Comparison of ENCODE assay signal across 10 cellular contexts in genomic region chr12:54006700-54007220, GRCh38. TPM values are rescaled to one million over a fixed set of nuclear protein-coding genes. Genes with fewer than 3 reads are reported as not detected.
DNase-seq lines count a peak whose midpoint lies in the region; ATAC-seq and TF ChIP-seq lines count a peak whose summit lies in the region.
"Had no signal": no experiment of that assay in that cellular context is flagged by ENCODE, and none has a peak within 500 bp of the region (broad histone marks: within the 10 kb centered on the region; RNA-seq: fewer than 3 reads in every experiment).

No MANE protein-coding gene starts in this region.

- no peak overlapping the region for H3K27ac ChIP-seq in BLaER1 treated with 17β-estradiol and CSF1 and Interleukin-3, amounts not matched to agents 10 nM and 100 nM
- no peak overlapping the region for H3K27ac ChIP-seq in HL-60 (replicated peaks)
- H3K27ac ChIP-seq: prostate gland had no signal

- TF ChIP-seq CTCF in HL-60 (IDR thresholded peaks at IDR 0.05; ENCODE audit: insufficient read depth, low read length) (no peak), osteocyte (IDR thresholded peaks at IDR 0.05) (no peak)

- no peak for DNase-seq in HL-60 (ENCODE audit: low read depth in 1 of 2, low spot score in 1 of 2)
- DNase-seq in central memory CD8-positive, alpha-beta T cell (ENCODE audit: low spot score in 2 of 2) = no peak
- no peak for DNase-seq in osteocyte (ENCODE audit: extremely low spot score, unreplicated experiment)
- DNase-seq in AML-193 (lab: John Stamatoyannopoulos, UW) = no peak
- no peak for DNase-seq in NCI-H2081 (lab: John Stamatoyannopoulos, UW)
- DNase-seq in stimulated activated naive CD4-positive, alpha-beta T cell treated with Interleukin-2 at 50 U/mL for 16 hours (lab: John Stamatoyannopoulos, UW) = no peak
- DNase-seq: NCI-H187 treated with DMSO at 0.1 percent for 48 hours had no signal

- peaks cover 0 to 17% (median 10%) of the 10 kb centered on the region in 10 experiments; a peak in 14 of 20 replicates for H3K4me1 ChIP-seq in BLaER1 treated with 17β-estradiol and CSF1 and Interleukin-3, amounts not matched to agents 10 nM and 100 nM
- H3K4me1 ChIP-seq: prostate gland had no signal

- H3K36me3 ChIP-seq in BLaER1 treated with 17β-estradiol and CSF1 and Interleukin-3, amounts not matched to agents 10 nM and 100 nM = no peaks in the 10 kb centered on the region
- H3K36me3 ChIP-seq: prostate gland had no signal

- no peak for ATAC-seq in central memory CD8-positive, alpha-beta T cell (replicated peaks; ENCODE audit: extremely low read depth, poor library complexity, severe bottlenecking)
- no peak for ATAC-seq in HG03196 (IDR thresholded peaks at IDR 0.05; ENCODE audit: unreplicated experiment)

- no peaks in the 10 kb centered on the region for H3K9me3 Mint-ChIP-seq in central memory CD8-positive, alpha-beta T cell
- H3K9me3 Mint-ChIP-seq in osteocyte (ENCODE audit: unreplicated experiment) = no peaks in the 10 kb centered on the region

- H3K4me3 Mint-ChIP-seq in central memory CD8-positive, alpha-beta T cell = peak overlapping the region; percentile 77
- H3K4me3 Mint-ChIP-seq in osteocyte (ENCODE audit: unreplicated experiment) = peak overlapping the region; percentile 67

- no peaks in the 10 kb centered on the region for H3K9me3 ChIP-seq in BLaER1 treated with 17β-estradiol and CSF1 and Interleukin-3, amounts not matched to agents 10 nM and 100 nM (replicated peaks in 1 of 11)
- H3K9me3 ChIP-seq: prostate gland had no signal

- H3K27ac Mint-ChIP-seq in central memory CD8-positive, alpha-beta T cell (ENCODE audit: low read depth) = no peak overlapping the region
- no peak overlapping the region for H3K27ac Mint-ChIP-seq in osteocyte (ENCODE audit: unreplicated experiment)

- peak overlapping the region in 9 of 10 experiments; percentile 6 to 59 (median 39); a peak in 15 of 20 replicates for H3K4me3 ChIP-seq in BLaER1 treated with 17β-estradiol and CSF1 and Interleukin-3, amounts not matched to agents 10 nM and 100 nM
- peak overlapping the region; percentile 5; the same call in 1 of the 2 replicates for H3K4me3 ChIP-seq in HL-60 (replicated peaks; ENCODE audit: insufficient read depth, low read length)
- H3K4me3 ChIP-seq: prostate gland had no signal

- H3K9ac ChIP-seq in BLaER1 treated with 17β-estradiol and CSF1 and Interleukin-3, amounts not matched to agents 10 nM and 100 nM = peak overlapping the region in 2 of 11 experiments; percentile 2 to 3; a peak in 3 of 22 replicates

- H4K20me1 ChIP-seq in BLaER1 treated with 17β-estradiol and CSF1 and Interleukin-3, amounts not matched to agents 10 nM and 100 nM = peaks cover 0 to 93% (median 87%) of the 10 kb centered on the region in 11 experiments; a peak in 17 of 22 replicates

- peaks cover 20% of the 10 kb centered on the region for H3K36me3 Mint-ChIP-seq in central memory CD8-positive, alpha-beta T cell (ENCODE audit: insufficient read depth)
- H3K36me3 Mint-ChIP-seq in osteocyte (ENCODE audit: unreplicated experiment) = no peaks in the 10 kb centered on the region

- peaks cover 100% of the 10 kb centered on the region for H3K27me3 Mint-ChIP-seq in central memory CD8-positive, alpha-beta T cell
- peaks cover 93% of the 10 kb centered on the region for H3K27me3 Mint-ChIP-seq in osteocyte (ENCODE audit: unreplicated experiment)

- peak overlapping the region; percentile 63 to 94 (median 79) for H3K4me2 ChIP-seq in BLaER1 treated with 17β-estradiol and CSF1 and Interleukin-3, amounts not matched to agents 10 nM and 100 nM

- peaks cover 99 to 100% (median 100%) of the 10 kb centered on the region in 11 experiments for H3K27me3 ChIP-seq in BLaER1 treated with 17β-estradiol and CSF1 and Interleukin-3, amounts not matched to agents 10 nM and 100 nM
- peaks cover 87% of the 10 kb centered on the region for H3K27me3 ChIP-seq in HL-60 (ENCODE audit: insufficient read depth, poor library complexity, severe bottlenecking)

- H3K4me1 Mint-ChIP-seq in central memory CD8-positive, alpha-beta T cell = peaks cover 43% of the 10 kb centered on the region
- peaks cover 15% of the 10 kb centered on the region for H3K4me1 Mint-ChIP-seq in osteocyte (ENCODE audit: unreplicated experiment)

RNA-seq across cellular contexts. Expression of gene HOXC8, which starts 2.0 kb away (rescaled TPM):
- not detected in 2 replicates for total RNA-seq in osteocyte

RNA-seq across cellular contexts. Expression of gene HOXC9, which starts 6.8 kb away (rescaled TPM):
- not detected in 2 replicates for total RNA-seq in osteocyte

RNA-seq across cellular contexts. Expression of gene HOXC6, which starts 21.5 kb away (rescaled TPM):
- total RNA-seq in osteocyte = not detected in 2 replicates

RNA-seq across cellular contexts. Expression of gene HOXC10, which starts 21.8 kb away (rescaled TPM):
- total RNA-seq in osteocyte = not detected in 2 replicates

RNA-seq across cellular contexts. Expression of gene HOXC5, which starts 26.1 kb away (rescaled TPM):
- total RNA-seq in osteocyte = not detected in 2 replicates
